Comparison of ENCODE assay signal across 1 cellular context in the genomic region with DNA sequence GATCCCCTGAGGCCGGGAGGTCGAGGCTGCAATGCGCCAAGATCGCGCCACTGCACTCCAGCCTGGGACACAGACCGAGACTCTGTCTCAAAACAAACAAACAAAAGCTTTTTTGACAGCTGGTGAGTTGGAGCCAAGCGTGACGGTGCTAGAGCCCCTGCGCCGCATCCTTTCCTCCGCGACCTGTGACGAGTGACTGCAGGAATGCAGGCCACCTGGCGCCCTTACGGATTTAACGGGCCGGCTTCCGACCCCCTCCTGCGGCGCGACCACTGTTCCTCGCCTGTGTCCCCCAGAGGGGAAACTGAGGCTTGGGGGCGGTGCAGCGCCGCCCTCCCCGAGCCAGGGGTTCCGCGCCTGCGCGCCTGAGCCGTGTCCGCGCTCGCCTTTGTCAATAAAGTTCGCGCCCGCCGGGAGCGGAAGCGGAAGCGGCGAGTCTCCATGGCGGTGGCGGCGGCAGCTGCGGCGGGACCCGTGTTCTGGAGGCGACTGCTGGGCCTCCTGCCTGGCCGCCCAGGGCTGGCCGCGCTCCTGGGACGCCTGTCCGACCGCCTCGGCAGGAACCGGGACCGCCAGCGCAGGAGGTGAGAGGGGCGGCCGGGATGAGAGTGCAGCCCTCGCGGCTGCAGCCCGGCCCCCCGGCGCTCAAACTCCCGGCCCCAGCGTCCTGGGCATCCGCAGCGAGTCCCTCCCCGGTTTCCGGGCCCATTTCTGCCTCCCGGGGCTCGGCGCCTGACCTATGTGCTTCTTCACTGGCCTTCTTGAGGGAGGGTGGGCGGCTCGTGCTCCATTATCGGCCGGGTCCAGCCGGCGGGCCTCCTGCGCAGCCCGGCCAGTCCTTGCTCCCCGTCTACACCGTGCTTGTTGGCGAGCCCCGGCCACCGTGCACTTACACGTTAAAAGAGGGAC.
TF ChIP-seq lines count a peak whose summit lies in the region.

A gene with protein sequence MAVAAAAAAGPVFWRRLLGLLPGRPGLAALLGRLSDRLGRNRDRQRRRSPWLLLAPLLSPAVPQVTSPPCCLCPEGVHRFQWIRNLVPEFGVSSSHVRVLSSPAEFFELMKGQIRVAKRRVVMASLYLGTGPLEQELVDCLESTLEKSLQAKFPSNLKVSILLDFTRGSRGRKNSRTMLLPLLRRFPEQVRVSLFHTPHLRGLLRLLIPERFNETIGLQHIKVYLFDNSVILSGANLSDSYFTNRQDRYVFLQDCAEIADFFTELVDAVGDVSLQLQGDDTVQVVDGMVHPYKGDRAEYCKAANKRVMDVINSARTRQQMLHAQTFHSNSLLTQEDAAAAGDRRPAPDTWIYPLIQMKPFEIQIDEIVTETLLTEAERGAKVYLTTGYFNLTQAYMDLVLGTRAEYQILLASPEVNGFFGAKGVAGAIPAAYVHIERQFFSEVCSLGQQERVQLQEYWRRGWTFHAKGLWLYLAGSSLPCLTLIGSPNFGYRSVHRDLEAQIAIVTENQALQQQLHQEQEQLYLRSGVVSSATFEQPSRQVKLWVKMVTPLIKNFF (plus strand): TSS at position 425 of the 909 bp plus-strand sequence. CDS start 17 bp downstream, at position 442.

TF ChIP-seq in H1, 55 proteins besides CTCF, POLR2A, EP300 and RAD21:
- TF ChIP-seq HDAC6 (IDR thresholded peaks at IDR 0.05; ENCODE audit: low read depth, low read length) (no peak), CBX5 (IDR thresholded peaks at IDR 0.05; ENCODE audit: low read depth, low read length) (no peak), KDM4A (IDR thresholded peaks at IDR 0.05; ENCODE audit: low read depth, low read length, severe bottlenecking) (peak; percentile 77), TEAD4 (IDR thresholded peaks at IDR 0.05; ENCODE audit: low read depth, low read length) (peak; percentile 77), GABPA (IDR thresholded peaks at IDR 0.05; ENCODE audit: borderline replicate concordance, insufficient read depth, low read length) (peak; percentile 92), CEBPB (IDR thresholded peaks at IDR 0.05; ENCODE audit: low read depth, low read length) (no peak), SIX5 (IDR thresholded peaks at IDR 0.05; ENCODE audit: low read depth, low read length) (no peak), PHF8 (conservative IDR thresholded peaks at IDR 0.05; ENCODE audit: low read depth, low read length) (peak; percentile 85), SIN3A (conservative IDR thresholded peaks at IDR 0.05 in 1 of 2, IDR thresholded peaks at IDR 0.05 in 1 of 2; ENCODE audit: low read depth in 1 of 2, low read length in 2 of 2) (peak in 1 of 2 experiments; percentile 88; a peak in 2 of 4 replicates), ASH2L (IDR thresholded peaks at IDR 0.05; ENCODE audit: low read length) (peak; percentile 95), TAF1 (IDR thresholded peaks at IDR 0.05; ENCODE audit: low read depth, low read length) (peak; percentile 74), YY1 (IDR thresholded peaks at IDR 0.05; ENCODE audit: low read depth, low read length) (peak; percentile 92), JUND (IDR thresholded peaks at IDR 0.05; ENCODE audit: low read length) (no peak), TAF7 (optimal IDR thresholded peaks at IDR 0.05; ENCODE audit: borderline replicate concordance, low read depth, low read length) (peak; percentile 61), RFX5 (IDR thresholded peaks at IDR 0.05; ENCODE audit: borderline replicate concordance, low read depth, low read length) (no peak), EGR1 (IDR thresholded peaks at IDR 0.05; ENCODE audit: borderline replicate concordance, low read depth, low read length) (peak; percentile 77), POU5F1 (IDR thresholded peaks at IDR 0.05; ENCODE audit: low read depth, low read length) (no peak), SRF (IDR thresholded peaks at IDR 0.05; ENCODE audit: low read depth, low read length) (0 out of 2 replicates have a peak, but pooled peaks have one; percentile 17), POLR2AphosphoS5 (IDR thresholded peaks at IDR 0.05; ENCODE audit: low read depth, low read length) (peak; percentile 47; the same call in 1 of the 2 replicates), BRCA1 (IDR thresholded peaks at IDR 0.05; ENCODE audit: low read depth, low read length) (no peak), BACH1 (IDR thresholded peaks at IDR 0.05; ENCODE audit: low read length) (no peak), TBP (IDR thresholded peaks at IDR 0.05; ENCODE audit: low read depth, low read length) (peak; percentile 29; the same call in 1 of the 2 replicates), CREB1 (IDR thresholded peaks at IDR 0.05) (0 out of 2 replicates have a peak, but pooled peaks have one; percentile 33), SP1 (IDR thresholded peaks at IDR 0.05; ENCODE audit: low read depth, low read length) (no peak), RNF2 (IDR thresholded peaks at IDR 0.05; ENCODE audit: borderline replicate concordance, low read depth, low read length, missing control alignments, poor library complexity, severe bottlenecking) (no peak), SP4 (IDR thresholded peaks at IDR 0.05; ENCODE audit: low read length) (0 out of 2 replicates have a peak, but pooled peaks have one; percentile 62), ZNF274 (IDR thresholded peaks at IDR 0.05; ENCODE audit: borderline replicate concordance, extremely low read depth, low read length) (no peak), CTBP2 (IDR thresholded peaks at IDR 0.05; ENCODE audit: borderline replicate concordance, insufficient read depth, insufficient read length, low read length) (no peak), CHD1 (IDR thresholded peaks at IDR 0.05; ENCODE audit: low read depth, low read length) (no peak), NRF1 (IDR thresholded peaks at IDR 0.05; ENCODE audit: low read depth, low read length) (peak; percentile 55), KDM5A (IDR thresholded peaks at IDR 0.05; ENCODE audit: low read length) (peak; percentile 85), CBX8 (IDR thresholded peaks at IDR 0.05; ENCODE audit: borderline replicate concordance, low read depth, low read length) (no peak), RXRA (IDR thresholded peaks at IDR 0.05; ENCODE audit: insufficient read depth, low read depth, low read length) (no peak), TCF12 (IDR thresholded peaks at IDR 0.05; ENCODE audit: low read depth, low read length) (no peak; the same call in 1 of the 2 replicates), NANOG (IDR thresholded peaks at IDR 0.05; ENCODE audit: insufficient read depth, low read depth, low read length, poor library complexity, severe bottlenecking) (no peak), RBBP5 (IDR thresholded peaks at IDR 0.05; ENCODE audit: borderline replicate concordance, low read depth, low read length) (peak; percentile 96; the same call in 1 of the 2 replicates), HDAC2 (IDR thresholded peaks at IDR 0.05; ENCODE audit: borderline replicate concordance in 1 of 2, low read depth in 2 of 2, low read length in 2 of 2) (no peak; a peak in 1 of 4 replicates)
- TF ChIP-seq, protein P1, sequence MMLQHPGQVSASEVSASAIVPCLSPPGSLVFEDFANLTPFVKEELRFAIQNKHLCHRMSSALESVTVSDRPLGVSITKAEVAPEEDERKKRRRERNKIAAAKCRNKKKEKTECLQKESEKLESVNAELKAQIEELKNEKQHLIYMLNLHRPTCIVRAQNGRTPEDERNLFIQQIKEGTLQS (IDR thresholded peaks at IDR 0.05; ENCODE audit: insufficient read depth, low read depth, low read length) = peak; percentile 57; the same call in 1 of the 2 replicates
- TF ChIP-seq, protein P2, sequence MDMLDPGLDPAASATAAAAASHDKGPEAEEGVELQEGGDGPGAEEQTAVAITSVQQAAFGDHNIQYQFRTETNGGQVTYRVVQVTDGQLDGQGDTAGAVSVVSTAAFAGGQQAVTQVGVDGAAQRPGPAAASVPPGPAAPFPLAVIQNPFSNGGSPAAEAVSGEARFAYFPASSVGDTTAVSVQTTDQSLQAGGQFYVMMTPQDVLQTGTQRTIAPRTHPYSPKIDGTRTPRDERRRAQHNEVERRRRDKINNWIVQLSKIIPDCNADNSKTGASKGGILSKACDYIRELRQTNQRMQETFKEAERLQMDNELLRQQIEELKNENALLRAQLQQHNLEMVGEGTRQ (IDR thresholded peaks at IDR 0.05; ENCODE audit: low read length) = no peak
